In the genomic region with DNA sequence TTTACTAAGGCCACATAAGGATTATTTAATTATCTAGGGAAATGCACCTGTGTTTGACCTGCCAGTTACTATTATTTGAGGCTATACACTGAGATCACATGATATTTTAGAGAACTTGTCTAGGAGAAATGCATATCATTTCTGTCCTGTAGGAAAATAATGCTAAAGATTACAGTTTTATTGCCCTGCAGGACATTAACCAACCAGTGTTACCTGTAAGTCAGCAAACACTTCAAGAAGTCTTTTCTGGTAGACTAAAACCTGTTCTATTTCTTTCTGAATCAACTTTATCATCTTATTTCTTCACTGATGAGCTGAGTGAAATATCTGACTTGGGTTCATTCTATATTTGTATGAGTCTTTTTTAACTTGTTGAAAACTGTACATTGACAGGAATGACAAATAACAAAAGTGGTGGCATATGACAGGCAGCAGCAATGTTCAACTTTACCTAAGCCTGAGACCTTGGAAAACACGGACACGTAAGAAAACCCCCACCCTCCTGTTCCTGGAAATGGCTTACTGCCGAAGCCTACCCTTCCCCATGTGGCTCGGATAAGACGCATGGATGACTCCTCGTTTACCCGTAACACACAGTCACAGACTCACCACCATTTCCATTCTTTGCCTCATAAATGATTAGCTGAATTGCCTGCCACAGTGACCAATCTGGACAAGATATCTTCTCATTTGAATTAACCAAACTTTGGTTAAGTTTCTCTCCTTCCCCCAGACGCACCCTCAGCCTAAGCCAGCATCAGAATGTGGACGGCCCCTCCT, we compare ENCODE assay signal across 19 cellular contexts.
DNase-seq lines count a peak whose midpoint lies in the region; ATAC-seq and TF ChIP-seq lines count a peak whose summit lies in the region.
"Had no signal": no experiment of that assay in that cellular context is flagged by ENCODE, and none has a peak within 500 bp of the region (broad histone marks: within the 10 kb centered on the region; RNA-seq: fewer than 3 reads in every experiment).

No MANE protein-coding gene starts in this region.

- H2AFZ ChIP-seq in smooth muscle cell (ENCODE audit: low read depth): no peak overlapping the region

- no peak overlapping the region for H3K4me2 ChIP-seq in smooth muscle cell
- H3K4me2 ChIP-seq: BLaER1 had no signal

- no peak for TF ChIP-seq POLR2A in prostate gland (IDR thresholded peaks at IDR 0.05)

- H3K4me1 ChIP-seq in ascending aorta (peaks cover 0 to 22% of the 10 kb centered on the region in 2 donors), prostate gland (replicated peaks) (peaks cover 23% of the 10 kb centered on the region), smooth muscle cell (ENCODE audit: low read depth) (peaks cover 5% of the 10 kb centered on the region)

- WGBS in prostate gland: 79% methylated on average over 9 of the region's 9 CpGs
- WGBS in smooth muscle cell (ENCODE audit: low lambda C conversion rate): 80% methylated on average over 9 of the region's 9 CpGs

- ATAC-seq in GM21367 (IDR thresholded peaks at IDR 0.05; ENCODE audit: unreplicated experiment): no peak
- ATAC-seq: CD8-positive, alpha-beta T cell; GM12878 had no signal

- H3K27ac ChIP-seq in ascending aorta: peak overlapping the region; percentile 75 to 92
- H3K27ac ChIP-seq in prostate gland: peak overlapping the region; percentile 64 to 72
- no peak overlapping the region for H3K27ac ChIP-seq in smooth muscle cell (ENCODE audit: low read depth)
- H3K27ac ChIP-seq: BLaER1 had no signal

- H3K9me3 ChIP-seq in ascending aorta: no peaks in the 10 kb centered on the region
- H3K9me3 ChIP-seq in prostate gland: no peaks in the 10 kb centered on the region
- H3K9me3 ChIP-seq in smooth muscle cell (replicated peaks; ENCODE audit: low read depth): no peaks in the 10 kb centered on the region
- H3K9me3 ChIP-seq: BLaER1, Peyer's patch had no signal

- TF ChIP-seq CTCF in ascending aorta (IDR thresholded peaks at IDR 0.05) (no peak), kidney epithelial cell (IDR thresholded peaks at IDR 0.05; ENCODE audit: insufficient read depth, low read length, poor library complexity, severe bottlenecking) (no peak), prostate gland (IDR thresholded peaks at IDR 0.05) (peak in 1 of 4 experiments; percentile 13), smooth muscle cell (IDR thresholded peaks at IDR 0.05; ENCODE audit: borderline replicate concordance, insufficient read depth, poor library complexity, severe bottlenecking) (no peak)

- no peaks in the 10 kb centered on the region for H3K79me2 ChIP-seq in smooth muscle cell (ENCODE audit: low read depth)

- no peaks in the 10 kb centered on the region for H3K36me3 ChIP-seq in ascending aorta
- no peaks in the 10 kb centered on the region for H3K36me3 ChIP-seq in kidney epithelial cell (ENCODE audit: control insufficient read depth, insufficient read depth, low read length)
- no peaks in the 10 kb centered on the region for H3K36me3 ChIP-seq in prostate gland
- no peaks in the 10 kb centered on the region for H3K36me3 ChIP-seq in smooth muscle cell (ENCODE audit: low read depth)
- H3K36me3 ChIP-seq: BLaER1, Peyer's patch had no signal

- DNase-seq in ACHN: peak; percentile 45
- no peak for DNase-seq in ascending aorta (ENCODE audit: low spot score in 2 of 2)
- DNase-seq in kidney epithelial cell (ENCODE audit: low read depth): peak; percentile 28
- no peak for DNase-seq in prostate gland (ENCODE audit: low spot score)
- no peak for DNase-seq in smooth muscle cell (lab: John Stamatoyannopoulos, UW; ENCODE audit: unreplicated experiment)
- no peak for DNase-seq in DMS 273 (lab: John Stamatoyannopoulos, UW; ENCODE audit: unreplicated experiment)
- no peak for DNase-seq in NCI-H526 treated with DMSO at 0.1 percent for 48 hours (lab: John Stamatoyannopoulos, UW)
- DNase-seq: CD8-positive, alpha-beta T cell; GDM1; GOT3; KBM-7; NCI-H146; NCI-H2081; NCI-H524; Peyer's patch; Right ventricle myocardium superior had no signal

- no peaks in the 10 kb centered on the region for H4K20me1 ChIP-seq in smooth muscle cell (ENCODE audit: low read depth)
- H4K20me1 ChIP-seq: BLaER1 had no signal

- H3K27me3 ChIP-seq in ascending aorta (no peaks in the 10 kb centered on the region), kidney epithelial cell (ENCODE audit: control insufficient read depth, insufficient read depth, low read length) (peaks cover 2% of the 10 kb centered on the region), prostate gland (replicated peaks; ENCODE audit: insufficient read depth) (no peaks in the 10 kb centered on the region), smooth muscle cell (ENCODE audit: low read depth) (peaks cover 14% of the 10 kb centered on the region)
- H3K27me3 ChIP-seq: BLaER1, Peyer's patch had no signal

- no peaks in the 10 kb centered on the region for H3F3A ChIP-seq in smooth muscle cell (ENCODE audit: low read depth)

- intact Hi-C loops in ascending aorta (cut with DNase I): no loop called here
- intact Hi-C loops in prostate gland (cut with DNase I): no loop called here

- H3K4me3 ChIP-seq in ascending aorta: no peak overlapping the region
- H3K4me3 ChIP-seq in kidney epithelial cell (ENCODE audit: low read depth, low read length): no peak overlapping the region
- H3K4me3 ChIP-seq in prostate gland: no peak overlapping the region
- H3K4me3 ChIP-seq in smooth muscle cell: no peak overlapping the region
- H3K4me3 ChIP-seq: BLaER1, GM12878, Peyer's patch had no signal

- H3K9ac ChIP-seq in smooth muscle cell (ENCODE audit: low read depth): no peak overlapping the region
- H3K9ac ChIP-seq: BLaER1 had no signal

- in situ Hi-C loops in ACHN (cut with HindIII; ENCODE audit: low pct_ligation_motif_present, low pct_unique_long_range_greater_than_20kb, low sequenced_read_pairs): no loop called here

Comparison
In these comparisons a context has a peak if more than half of its experiments do, and no peak if none do; other contexts are left out.
1. DNase-seq: peak in ACHN (single experiment) and kidney epithelial cell (single experiment); none in ascending aorta (0 of 2), prostate gland (single experiment), smooth muscle cell (single experiment), DMS 273 (single experiment) and NCI-H526 treated with DMSO at 0.1 percent for 48 hours (single experiment).